10 cellular contexts compared by ENCODE assay signal in the genomic region with DNA sequence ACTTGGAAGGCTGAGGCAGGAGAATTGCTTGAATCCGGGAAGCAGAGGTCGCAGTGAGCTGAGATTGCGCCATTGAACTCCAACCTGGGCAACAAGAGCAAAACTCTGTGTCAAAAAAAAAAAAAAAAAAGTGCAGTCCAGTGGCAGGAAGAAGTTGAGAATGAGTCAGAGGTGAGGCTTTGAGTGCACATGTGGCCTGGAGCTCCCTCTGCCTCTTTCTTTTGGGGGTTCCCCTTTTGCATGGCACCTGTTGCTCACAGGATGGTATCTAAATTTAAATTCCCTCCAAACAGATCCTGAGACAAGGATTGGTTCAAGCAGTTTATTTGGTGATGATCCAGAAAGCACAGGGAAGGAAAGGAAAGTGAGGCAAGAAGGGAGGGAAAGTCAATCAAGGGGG.
A peak's percentile ranks its signal among the peaks of the same experiment; 100 is the strongest.
DNase-seq lines count a peak whose midpoint lies in the region; ATAC-seq, FAIRE-seq and TF ChIP-seq lines count a peak whose summit lies in the region.
"Had no signal": no experiment of that assay in that cellular context is flagged by ENCODE, and none has a peak within 500 bp of the region (broad histone marks: within the 10 kb centered on the region; RNA-seq: fewer than 3 reads in every experiment).

No MANE protein-coding gene starts in this region.

- no peaks in the 10 kb centered on the region for H3K9me3 ChIP-seq in K562 (replicated peaks; ENCODE audit: control insufficient read depth, insufficient read depth, low read depth, low read length)

- H3K4me2 ChIP-seq in K562 (ENCODE audit: insufficient read depth, low read length), result no peak overlapping the region

- peak; percentile 46 for DNase-seq in ELR (ENCODE audit: low read depth)
- DNase-seq in K562 (ENCODE audit: extremely low read depth in 1 of 4, low spot score in 3 of 4), result no peak
- DNase-seq in left ventricle myocardium superior, result no peak
- no peak for DNase-seq in pons (ENCODE audit: low spot score)
- DNase-seq in inferior parietal cortex (ENCODE audit: extremely low spot score), result no peak
- DNase-seq in NCI-H1436 (lab: John Stamatoyannopoulos, UW), result no peak
- DNase-seq: COR-L47 had no signal

- no peaks in the 10 kb centered on the region for H3K36me3 ChIP-seq in K562 (ENCODE audit: control insufficient read depth, insufficient read depth, low read length)

- in situ Hi-C loops in K562 (cut with MboI), result no loop called here

- peak; percentile 34 for ATAC-seq in GM19351 (IDR thresholded peaks at IDR 0.05; ENCODE audit: unreplicated experiment)
- peak; percentile 60 for ATAC-seq in HG03378 (IDR thresholded peaks at IDR 0.05; ENCODE audit: unreplicated experiment)
- no peak for ATAC-seq in K562
- no peak for ATAC-seq in left ventricle myocardium superior

- intact Hi-C loops in K562 (cut with micrococcal nuclease), result no loop called here
- intact Hi-C loops in left ventricle myocardium superior (cut with micrococcal nuclease), result no loop called here

- no peak overlapping the region for H3K27ac ChIP-seq in K562 (ENCODE audit: extremely low read depth, low read depth, low read length)

- no peaks in the 10 kb centered on the region for H3K9me1 ChIP-seq in K562 (ENCODE audit: control insufficient read depth, insufficient read depth, low read length)

- no peaks in the 10 kb centered on the region for H4K20me1 ChIP-seq in K562 (replicated peaks; ENCODE audit: control insufficient read depth, insufficient read depth, low read length)

- no peak overlapping the region for H3K9ac ChIP-seq in K562 (ENCODE audit: insufficient read depth in 1 of 2, low read depth in 2 of 2, low read length in 2 of 2)

- H2AFZ ChIP-seq in K562 (ENCODE audit: low read depth, low read length), result no peak overlapping the region

- peaks cover 4 to 36% of the 10 kb centered on the region in 2 experiments; a peak in 2 of 5 replicates for H3K27me3 ChIP-seq in K562 (ENCODE audit: control insufficient read depth in 2 of 2, insufficient read depth in 2 of 2, low read length in 2 of 2)

- no peak for TF ChIP-seq RAD21 in K562 (CRISPR knock-in tag; conservative IDR thresholded peaks at IDR 0.05 in 1 of 2, IDR thresholded peaks at IDR 0.05 in 1 of 2)

- POLR2A ChIA-PET in K562 (lab: Yijun Ruan, JAX), result interaction anchor here (1.0 kb wide), 1 partner anchor 92 kb away, joined by 3 read pairs; no protein-coding TSS in a partner anchor

- FAIRE-seq in K562 (lab: Jason Lieb, UNC), result no peak

- peak in 1 of 3 experiments; percentile 9; a peak in 1 of 6 replicates for TF ChIP-seq CTCF in K562 (IDR thresholded peaks at IDR 0.05 in 2 of 3, conservative IDR thresholded peaks at IDR 0.05 in 1 of 3; ENCODE audit: insufficient read depth in 2 of 3, low read depth in 1 of 3, low read length in 3 of 3)

- no TSS peak for BruUV-seq in K562 (replicated peaks; lab: Mats Ljungman, UMichigan)

- no peak overlapping the region for H3K4me3 ChIP-seq in K562
- H3K4me3 ChIP-seq: smooth muscle cell had no signal

- H3K4me1 ChIP-seq in K562 (replicated peaks in 1 of 2; ENCODE audit: control insufficient read depth in 2 of 2, insufficient read depth in 2 of 2, low read length in 2 of 2), result no peaks in the 10 kb centered on the region; a peak in 1 of 5 replicates

- CTCF ChIA-PET in K562 (lab: Yijun Ruan, JAX; ENCODE audit: low intra/inter-chr PET ratio), result no interaction called here

- TF ChIP-seq POLR2A in K562 (conservative IDR thresholded peaks at IDR 0.05), result no peak

- WGBS in K562 (ENCODE audit: insufficient coverage, low coverage, missing lambda C conversion rate), result 0% methylated on average over 2 of the region's 3 CpGs

- TF ChIP-seq EP300 in K562 (IDR thresholded peaks at IDR 0.05; ENCODE audit: low read length), result no peak

- H3K79me2 ChIP-seq in K562 (ENCODE audit: control insufficient read depth, insufficient read depth, low read length), result no peaks in the 10 kb centered on the region

TF ChIP-seq in K562, 482 proteins besides CTCF, POLR2A, EP300 and RAD21:
- TF ChIP-seq NFXL1 (CRISPR knock-in tag; IDR thresholded peaks at IDR 0.05) (no peak), ZNF384 (IDR thresholded peaks at IDR 0.05; ENCODE audit: low read depth, low read length) (0 out of 2 replicates have a peak, but pooled peaks have one; percentile 43)

Comparison
In these comparisons a context has a peak if more than half of its experiments do, and no peak if none do; other contexts are left out.
1. ATAC-seq: peak in GM19351 (single experiment) and HG03378 (single experiment); none in K562 (single experiment) and left ventricle myocardium superior (single experiment).